In the genomic region with DNA sequence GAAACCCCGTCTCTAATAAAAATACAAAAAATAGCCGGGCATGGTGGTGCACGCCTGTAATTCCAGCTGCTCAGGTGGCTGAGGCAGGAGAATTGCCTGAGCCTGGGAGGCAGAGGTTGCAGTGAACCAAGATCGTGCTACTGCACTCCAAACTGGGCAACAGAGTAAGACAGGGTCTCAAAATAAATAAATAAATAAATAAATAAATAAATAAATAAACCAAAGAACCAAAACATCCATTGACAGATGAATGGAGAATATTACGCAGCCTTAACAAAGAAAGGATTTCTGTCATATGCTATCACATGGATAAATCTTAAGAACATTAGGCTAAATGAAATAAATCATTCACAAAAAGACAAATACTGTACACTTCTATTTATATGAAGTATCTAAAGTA, we compare ENCODE assay signal across 29 cellular contexts.
"Had no signal": no experiment of that assay in that cellular context is flagged by ENCODE, and none has a peak within 500 bp of the region (broad histone marks: within the 10 kb centered on the region; RNA-seq: fewer than 3 reads in every experiment).

No MANE protein-coding gene starts in this region.

- H3K4me1 Mint-ChIP-seq: naive B cell; natural killer cell; stimulated activated effector memory CD8-positive, alpha-beta T cell treated with anti-CD3 and anti-CD28 coated beads, Interleukin-12 subunit alpha, Interleukin-12 subunit beta, amount 100 ng/mL, for 72 hours; stimulated activated naive B cell treated with anti-CD40 and anti-IgM and Interleukin-4, amounts not matched to agents 10 μg/mL and 1 μg/mL and 100 μg/mL, for 72 hours had no signal

- H3K27ac Mint-ChIP-seq: natural killer cell; nephron; progenitor cell of endocrine pancreas; stimulated activated effector memory CD8-positive, alpha-beta T cell treated with anti-CD3 and anti-CD28 coated beads, Interleukin-12 subunit alpha, Interleukin-12 subunit beta, amount 100 ng/mL, for 72 hours; stimulated activated naive B cell treated with anti-CD40 and anti-IgM and Interleukin-4, amounts not matched to agents 10 μg/mL and 1 μg/mL and 100 μg/mL, for 72 hours; stimulated activated naive CD8-positive, alpha-beta T cell treated with anti-CD3 and anti-CD28 coated beads, Interleukin-15, Interleukin-2, amounts not matched to agents 100 ng/mL and 50 ng/mL, for 24 hours had no signal

- H3K9ac ChIP-seq: neural progenitor cell, parathyroid adenoma had no signal

- H3K27me3 Mint-ChIP-seq: naive B cell; stimulated activated naive B cell treated with anti-CD40 and anti-IgM and Interleukin-4, amounts not matched to agents 10 μg/mL and 1 μg/mL and 100 μg/mL, for 72 hours; stimulated activated naive CD8-positive, alpha-beta T cell treated with anti-CD3 and anti-CD28 coated beads, Interleukin-15, Interleukin-2, amounts not matched to agents 100 ng/mL and 50 ng/mL, for 24 hours had no signal

- H3K4me2 ChIP-seq: neural progenitor cell had no signal

- ATAC-seq: natural killer cell; stimulated activated effector memory CD8-positive, alpha-beta T cell treated with anti-CD3 and anti-CD28 coated beads, Interleukin-12 subunit alpha, Interleukin-12 subunit beta, amount 100 ng/mL, for 72 hours; stimulated activated naive B cell treated with anti-CD40 and anti-IgM and Interleukin-4, amounts not matched to agents 10 μg/mL and 1 μg/mL and 100 μg/mL, for 72 hours had no signal

- H3K4me3 Mint-ChIP-seq: naive B cell; natural killer cell; nephron; neural progenitor cell; stimulated activated effector memory CD8-positive, alpha-beta T cell treated with anti-CD3 and anti-CD28 coated beads, Interleukin-12 subunit alpha, Interleukin-12 subunit beta, amount 100 ng/mL, for 72 hours; stimulated activated naive B cell treated with anti-CD40 and anti-IgM and Interleukin-4, amounts not matched to agents 10 μg/mL and 1 μg/mL and 100 μg/mL, for 72 hours; stimulated activated naive CD8-positive, alpha-beta T cell treated with anti-CD3 and anti-CD28 coated beads, Interleukin-15, Interleukin-2, amounts not matched to agents 100 ng/mL and 50 ng/mL, for 24 hours had no signal

- H3K27ac ChIP-seq: neural progenitor cell, ovary, parathyroid adenoma, psoas muscle, right lobe of liver, sigmoid colon, stomach, thoracic aorta, thyroid gland, tibial nerve, upper lobe of left lung, vagina had no signal

- H3K4me3 ChIP-seq: neural progenitor cell, ovary, psoas muscle, right lobe of liver, sigmoid colon, stomach, thoracic aorta, thyroid gland, tibial nerve, upper lobe of left lung, vagina had no signal

- H3K4me1 ChIP-seq: neural progenitor cell, parathyroid adenoma, right lobe of liver, upper lobe of left lung, vagina had no signal

- H3K9me3 ChIP-seq: ovary, psoas muscle, right lobe of liver, sigmoid colon, stomach, thoracic aorta, thyroid gland, tibial nerve, upper lobe of left lung, vagina had no signal

- H3K36me3 ChIP-seq: neural progenitor cell, ovary, right lobe of liver, sigmoid colon, stomach, thoracic aorta, thyroid gland, tibial nerve, upper lobe of left lung, vagina had no signal

- FAIRE-seq: small intestine, urothelium cell line had no signal

- DNase-seq: naive B cell; natural killer cell; occipital lobe; ovary; posterior cingulate gyrus; right lobe of liver; sigmoid colon; small intestine; stimulated activated CD4-positive, alpha-beta T cell treated with anti-CD3 and anti-CD28 coated beads, Interleukin-15, amount 100 ng/mL, for 24 hours; stimulated activated CD4-positive, alpha-beta T cell treated with anti-CD3 and anti-CD28 coated beads, Interleukin-2, amount 100 ng/mL, for 24 hours; stimulated activated CD4-positive, alpha-beta T cell treated with anti-CD3 and anti-CD28 coated beads, Interleukin-2, amount 100 ng/mL, for 48 hours; stimulated activated CD4-positive, alpha-beta T cell treated with anti-CD3 and anti-CD28 coated beads, Interleukin-4, amount 100 ng/mL, for 24 hours; stimulated activated naive B cell treated with anti-CD40 and anti-IgM and Interleukin-4, amounts not matched to agents 10 μg/mL and 1 μg/mL and 100 μg/mL, for 72 hours; stimulated activated naive CD4-positive, alpha-beta T cell treated with Interleukin-2 at 50 U/mL for 16 hours; stomach; substantia nigra; thyroid gland had no signal

- H3K36me3 Mint-ChIP-seq: naive B cell; natural killer cell; stimulated activated effector memory CD8-positive, alpha-beta T cell treated with anti-CD3 and anti-CD28 coated beads, Interleukin-12 subunit alpha, Interleukin-12 subunit beta, amount 100 ng/mL, for 72 hours had no signal

- H3K27me3 ChIP-seq: neural progenitor cell, ovary, right lobe of liver, sigmoid colon, stomach, thyroid gland, tibial nerve, upper lobe of left lung, vagina had no signal
